19 cellular contexts compared by ENCODE assay signal in genomic region chr4:119336332-119336979, GRCh38. TPM values are rescaled to one million over a fixed set of nuclear protein-coding genes. Genes with fewer than 3 reads are reported as not detected.
"Had no signal": no experiment of that assay in that cellular context is flagged by ENCODE, and none has a peak within 500 bp of the region (broad histone marks: within the 10 kb centered on the region; RNA-seq: fewer than 3 reads in every experiment).

No MANE protein-coding gene starts in this region.

RNA-seq across cellular contexts. Expression of gene FABP2, which starts 14.5 kb away (rescaled TPM):
- total RNA-seq: activated CD4-positive, alpha-beta memory T cell treated with anti-CD3 and anti-CD28 coated beads for 36 hours; activated CD4-positive, alpha-beta T cell treated with anti-CD3 and anti-CD28 coated beads, Interleukin-2, amount 10 ng/mL, durations not matched to agents 24 days and 14 days; activated CD8-positive, alpha-beta memory T cell treated with anti-CD3 and anti-CD28 coated beads for 36 hours; activated naive CD4-positive, alpha-beta T cell treated with anti-CD3 and anti-CD28 coated beads for 36 hours; activated naive CD8-positive, alpha-beta T cell treated with anti-CD3 and anti-CD28 coated beads for 36 hours; activated T-helper 1 cell treated with anti-CD3 and anti-CD28 coated beads, Interleukin-12 subunit alpha, Interleukin-12 subunit beta, Interleukin-2, Interleukin-4 antibody, amounts not matched to agents 30 ng/mL and 10 ng/mL and 1 ng/mL, durations not matched to agents 14 hours and 24 hours and 36 hours; aorta; body of pancreas; dorsolateral prefrontal cortex; fibroblast of lung; fibroblast of villous mesenchyme; kidney epithelial cell; mucosa of gallbladder; pulmonary artery endothelial cell; right cardiac atrium; thyroid gland; upper lobe of left lung had no signal
- polyA plus RNA-seq: fibroblast of lung, immature natural killer cell, liver had no signal
